Comparison of ENCODE assay signal across 1 cellular context in the genomic region with DNA sequence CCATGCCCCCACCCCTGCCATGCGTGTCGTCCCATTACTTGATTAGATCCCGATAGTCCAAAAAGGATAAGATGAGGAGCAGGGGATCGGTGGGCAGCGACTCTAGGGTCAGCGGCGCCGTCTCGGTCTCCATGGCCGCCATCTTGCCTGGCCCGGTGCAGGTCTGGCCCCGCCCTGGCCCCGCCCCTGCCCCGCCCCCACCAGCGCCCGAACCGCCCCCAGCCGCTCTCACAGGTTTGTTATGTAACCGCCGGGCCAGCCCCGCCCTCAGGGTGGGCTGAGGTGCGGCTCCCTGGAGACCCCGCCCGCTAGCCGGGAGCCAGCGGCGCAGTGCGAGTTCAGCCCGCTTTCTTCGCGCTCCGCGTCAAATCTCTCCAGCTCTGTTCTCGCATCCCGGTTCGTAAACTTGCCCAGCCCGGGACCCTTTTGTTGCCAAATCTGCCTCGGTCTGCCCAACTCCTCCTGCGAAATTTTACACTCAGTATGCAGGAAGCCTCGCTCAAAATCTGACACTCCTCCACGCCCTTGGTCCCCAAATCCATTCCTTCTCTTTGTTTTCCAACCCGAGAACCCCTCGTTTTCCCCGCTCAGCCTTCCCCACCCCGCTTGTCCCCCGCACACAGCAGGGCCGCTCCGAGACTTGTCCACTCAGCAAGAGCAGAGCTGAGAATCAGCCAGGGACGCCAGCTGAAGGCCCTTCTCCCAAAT.
TF ChIP-seq lines count a peak whose summit lies in the region.

FBXO3 (minus strand) TSS at position 165 of the 708 bp plus-strand sequence; CDS start at position 142, 23 bp downstream.

TF ChIP-seq in K562, 482 proteins besides CTCF, POLR2A, EP300 and RAD21 (continued from another document and continues in another):
- TF ChIP-seq CREB3L1 (IDR thresholded peaks at IDR 0.05; ENCODE audit: borderline replicate concordance, low read depth) = no peak
- no peak for TF ChIP-seq ZNF717 (CRISPR knock-in tag; IDR thresholded peaks at IDR 0.05)
- TF ChIP-seq HDAC8 (tag; IDR thresholded peaks at IDR 0.05) = no peak
- TF ChIP-seq, protein P1, sequence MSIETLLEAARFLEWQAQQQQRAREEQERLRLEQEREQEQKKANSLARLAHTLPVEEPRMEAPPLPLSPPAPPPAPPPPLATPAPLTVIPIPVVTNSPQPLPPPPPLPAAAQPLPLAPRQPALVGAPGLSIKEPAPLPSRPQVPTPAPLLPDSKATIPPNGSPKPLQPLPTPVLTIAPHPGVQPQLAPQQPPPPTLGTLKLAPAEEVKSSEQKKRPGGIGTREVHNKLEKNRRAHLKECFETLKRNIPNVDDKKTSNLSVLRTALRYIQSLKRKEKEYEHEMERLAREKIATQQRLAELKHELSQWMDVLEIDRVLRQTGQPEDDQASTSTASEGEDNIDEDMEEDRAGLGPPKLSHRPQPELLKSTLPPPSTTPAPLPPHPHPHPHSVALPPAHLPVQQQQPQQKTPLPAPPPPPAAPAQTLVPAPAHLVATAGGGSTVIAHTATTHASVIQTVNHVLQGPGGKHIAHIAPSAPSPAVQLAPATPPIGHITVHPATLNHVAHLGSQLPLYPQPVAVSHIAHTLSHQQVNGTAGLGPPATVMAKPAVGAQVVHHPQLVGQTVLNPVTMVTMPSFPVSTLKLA (conservative IDR thresholded peaks at IDR 0.05) = no peak
- TF ChIP-seq NFIC (IDR thresholded peaks at IDR 0.05) = peak; percentile 26; the same call in 1 of the 2 replicates
- TF ChIP-seq BMI1 (IDR thresholded peaks at IDR 0.05; ENCODE audit: low read length) = peak; percentile 7; the same call in 1 of the 2 replicates
- peak in 1 of 2 experiments; percentile 24; a peak in 1 of 4 replicates for TF ChIP-seq SRF (CRISPR knock-in tag; IDR thresholded peaks at IDR 0.05)
- no peak for TF ChIP-seq CCNT2 (IDR thresholded peaks at IDR 0.05; ENCODE audit: borderline replicate concordance, extremely low read depth, insufficient read length, low read depth, low read length)
- no peak for TF ChIP-seq NEUROD1 (IDR thresholded peaks at IDR 0.05; ENCODE audit: borderline replicate concordance, low read depth, low read length, partially characterized antibody)
- peak; percentile 96 for TF ChIP-seq ZBTB7A (IDR thresholded peaks at IDR 0.05; ENCODE audit: borderline replicate concordance, control insufficient read depth, low read depth, low read length)
- TF ChIP-seq SMAD2 (IDR thresholded peaks at IDR 0.05; ENCODE audit: low read depth, low read length) = no peak
- peak; percentile 66 for TF ChIP-seq POLR2AphosphoS5 (IDR thresholded peaks at IDR 0.05; ENCODE audit: control insufficient read depth, insufficient read depth, low read depth, low read length)
- peak; percentile 55; the same call in 1 of the 2 replicates for TF ChIP-seq C11orf30 (IDR thresholded peaks at IDR 0.05; ENCODE audit: low read depth)
- TF ChIP-seq TAF7 (tag; IDR thresholded peaks at IDR 0.05) = peak; percentile 67; the same call in 1 of the 2 replicates
- peak; percentile 60 for TF ChIP-seq RBFOX2 (IDR thresholded peaks at IDR 0.05; ENCODE audit: low read depth, low read length)
- 0 out of 2 replicates have a peak, but pooled peaks have one; percentile 17 for TF ChIP-seq ATF7 (IDR thresholded peaks at IDR 0.05)
- TF ChIP-seq ELF4 (CRISPR knock-in tag; IDR thresholded peaks at IDR 0.05) = no peak
- no peak for TF ChIP-seq PTRF (tag; IDR thresholded peaks at IDR 0.05)
- no peak for TF ChIP-seq SMARCA5 (IDR thresholded peaks at IDR 0.05)
- TF ChIP-seq, protein P2, sequence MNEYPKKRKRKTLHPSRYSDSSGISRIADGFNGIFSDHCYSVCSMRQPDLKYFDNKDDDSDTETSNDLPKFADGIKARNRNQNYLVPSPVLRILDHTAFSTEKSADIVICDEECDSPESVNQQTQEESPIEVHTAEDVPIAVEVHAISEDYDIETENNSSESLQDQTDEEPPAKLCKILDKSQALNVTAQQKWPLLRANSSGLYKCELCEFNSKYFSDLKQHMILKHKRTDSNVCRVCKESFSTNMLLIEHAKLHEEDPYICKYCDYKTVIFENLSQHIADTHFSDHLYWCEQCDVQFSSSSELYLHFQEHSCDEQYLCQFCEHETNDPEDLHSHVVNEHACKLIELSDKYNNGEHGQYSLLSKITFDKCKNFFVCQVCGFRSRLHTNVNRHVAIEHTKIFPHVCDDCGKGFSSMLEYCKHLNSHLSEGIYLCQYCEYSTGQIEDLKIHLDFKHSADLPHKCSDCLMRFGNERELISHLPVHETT (CRISPR knock-in tag; conservative IDR thresholded peaks at IDR 0.05 in 1 of 2, IDR thresholded peaks at IDR 0.05 in 1 of 2) = no peak
- TF ChIP-seq TBP (optimal IDR thresholded peaks at IDR 0.05; ENCODE audit: low read depth, low read length) = peak; percentile 47
- no peak for TF ChIP-seq ASH1L (IDR thresholded peaks at IDR 0.05; ENCODE audit: borderline replicate concordance, low read depth, partially characterized antibody)
- TF ChIP-seq RBBP5 (IDR thresholded peaks at IDR 0.05; ENCODE audit: borderline replicate concordance, insufficient read depth, low read length, poor library complexity, severe bottlenecking) = peak; percentile 47
- TF ChIP-seq, protein P3, sequence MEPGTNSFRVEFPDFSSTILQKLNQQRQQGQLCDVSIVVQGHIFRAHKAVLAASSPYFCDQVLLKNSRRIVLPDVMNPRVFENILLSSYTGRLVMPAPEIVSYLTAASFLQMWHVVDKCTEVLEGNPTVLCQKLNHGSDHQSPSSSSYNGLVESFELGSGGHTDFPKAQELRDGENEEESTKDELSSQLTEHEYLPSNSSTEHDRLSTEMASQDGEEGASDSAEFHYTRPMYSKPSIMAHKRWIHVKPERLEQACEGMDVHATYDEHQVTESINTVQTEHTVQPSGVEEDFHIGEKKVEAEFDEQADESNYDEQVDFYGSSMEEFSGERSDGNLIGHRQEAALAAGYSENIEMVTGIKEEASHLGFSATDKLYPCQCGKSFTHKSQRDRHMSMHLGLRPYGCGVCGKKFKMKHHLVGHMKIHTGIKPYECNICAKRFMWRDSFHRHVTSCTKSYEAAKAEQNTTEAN (CRISPR knock-in tag; IDR thresholded peaks at IDR 0.05) = no peak
- no peak for TF ChIP-seq TEAD2 (tag; IDR thresholded peaks at IDR 0.05)
- TF ChIP-seq POLR2G (IDR thresholded peaks at IDR 0.05; ENCODE audit: low read depth, low read length) = peak; percentile 70
- peak; percentile 38; the same call in 1 of the 2 replicates for TF ChIP-seq MBD2 (IDR thresholded peaks at IDR 0.05; ENCODE audit: borderline replicate concordance, low read depth)
- TF ChIP-seq, protein P4, sequence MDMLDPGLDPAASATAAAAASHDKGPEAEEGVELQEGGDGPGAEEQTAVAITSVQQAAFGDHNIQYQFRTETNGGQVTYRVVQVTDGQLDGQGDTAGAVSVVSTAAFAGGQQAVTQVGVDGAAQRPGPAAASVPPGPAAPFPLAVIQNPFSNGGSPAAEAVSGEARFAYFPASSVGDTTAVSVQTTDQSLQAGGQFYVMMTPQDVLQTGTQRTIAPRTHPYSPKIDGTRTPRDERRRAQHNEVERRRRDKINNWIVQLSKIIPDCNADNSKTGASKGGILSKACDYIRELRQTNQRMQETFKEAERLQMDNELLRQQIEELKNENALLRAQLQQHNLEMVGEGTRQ (CRISPR knock-in tag; IDR thresholded peaks at IDR 0.05) = no peak
- TF ChIP-seq ZNF263 (CRISPR knock-in tag; IDR thresholded peaks at IDR 0.05; ENCODE audit: borderline replicate concordance) = no peak
- peak; percentile 74 to 93 (median 92) for TF ChIP-seq YY1 (IDR thresholded peaks at IDR 0.05; ENCODE audit: borderline replicate concordance in 1 of 3, control insufficient read depth in 1 of 3, extremely low read depth in 1 of 3, insufficient read depth in 3 of 3, insufficient read length in 1 of 3, insufficient replicate concordance in 2 of 3, low read depth in 1 of 3, low read length in 2 of 3)
- peak; percentile 84 for TF ChIP-seq KDM5B (IDR thresholded peaks at IDR 0.05; ENCODE audit: insufficient replicate concordance, low read depth, low read length)
- TF ChIP-seq, protein P5, sequence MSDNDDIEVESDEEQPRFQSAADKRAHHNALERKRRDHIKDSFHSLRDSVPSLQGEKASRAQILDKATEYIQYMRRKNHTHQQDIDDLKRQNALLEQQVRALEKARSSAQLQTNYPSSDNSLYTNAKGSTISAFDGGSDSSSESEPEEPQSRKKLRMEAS (CRISPR knock-in tag; IDR thresholded peaks at IDR 0.05) = no peak
- TF ChIP-seq SUPT5H (IDR thresholded peaks at IDR 0.05) = peak; percentile 72
- TF ChIP-seq, protein P6, sequence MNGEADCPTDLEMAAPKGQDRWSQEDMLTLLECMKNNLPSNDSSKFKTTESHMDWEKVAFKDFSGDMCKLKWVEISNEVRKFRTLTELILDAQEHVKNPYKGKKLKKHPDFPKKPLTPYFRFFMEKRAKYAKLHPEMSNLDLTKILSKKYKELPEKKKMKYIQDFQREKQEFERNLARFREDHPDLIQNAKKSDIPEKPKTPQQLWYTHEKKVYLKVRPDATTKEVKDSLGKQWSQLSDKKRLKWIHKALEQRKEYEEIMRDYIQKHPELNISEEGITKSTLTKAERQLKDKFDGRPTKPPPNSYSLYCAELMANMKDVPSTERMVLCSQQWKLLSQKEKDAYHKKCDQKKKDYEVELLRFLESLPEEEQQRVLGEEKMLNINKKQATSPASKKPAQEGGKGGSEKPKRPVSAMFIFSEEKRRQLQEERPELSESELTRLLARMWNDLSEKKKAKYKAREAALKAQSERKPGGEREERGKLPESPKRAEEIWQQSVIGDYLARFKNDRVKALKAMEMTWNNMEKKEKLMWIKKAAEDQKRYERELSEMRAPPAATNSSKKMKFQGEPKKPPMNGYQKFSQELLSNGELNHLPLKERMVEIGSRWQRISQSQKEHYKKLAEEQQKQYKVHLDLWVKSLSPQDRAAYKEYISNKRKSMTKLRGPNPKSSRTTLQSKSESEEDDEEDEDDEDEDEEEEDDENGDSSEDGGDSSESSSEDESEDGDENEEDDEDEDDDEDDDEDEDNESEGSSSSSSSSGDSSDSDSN (IDR thresholded peaks at IDR 0.05; ENCODE audit: borderline replicate concordance in 1 of 2, low read depth in 2 of 2, low read length in 2 of 2) = no peak
- TF ChIP-seq TAF1 (IDR thresholded peaks at IDR 0.05; ENCODE audit: control insufficient read depth, extremely low read depth, insufficient read depth, low read length, severe bottlenecking) = peak; percentile 71
- TF ChIP-seq, protein P7, sequence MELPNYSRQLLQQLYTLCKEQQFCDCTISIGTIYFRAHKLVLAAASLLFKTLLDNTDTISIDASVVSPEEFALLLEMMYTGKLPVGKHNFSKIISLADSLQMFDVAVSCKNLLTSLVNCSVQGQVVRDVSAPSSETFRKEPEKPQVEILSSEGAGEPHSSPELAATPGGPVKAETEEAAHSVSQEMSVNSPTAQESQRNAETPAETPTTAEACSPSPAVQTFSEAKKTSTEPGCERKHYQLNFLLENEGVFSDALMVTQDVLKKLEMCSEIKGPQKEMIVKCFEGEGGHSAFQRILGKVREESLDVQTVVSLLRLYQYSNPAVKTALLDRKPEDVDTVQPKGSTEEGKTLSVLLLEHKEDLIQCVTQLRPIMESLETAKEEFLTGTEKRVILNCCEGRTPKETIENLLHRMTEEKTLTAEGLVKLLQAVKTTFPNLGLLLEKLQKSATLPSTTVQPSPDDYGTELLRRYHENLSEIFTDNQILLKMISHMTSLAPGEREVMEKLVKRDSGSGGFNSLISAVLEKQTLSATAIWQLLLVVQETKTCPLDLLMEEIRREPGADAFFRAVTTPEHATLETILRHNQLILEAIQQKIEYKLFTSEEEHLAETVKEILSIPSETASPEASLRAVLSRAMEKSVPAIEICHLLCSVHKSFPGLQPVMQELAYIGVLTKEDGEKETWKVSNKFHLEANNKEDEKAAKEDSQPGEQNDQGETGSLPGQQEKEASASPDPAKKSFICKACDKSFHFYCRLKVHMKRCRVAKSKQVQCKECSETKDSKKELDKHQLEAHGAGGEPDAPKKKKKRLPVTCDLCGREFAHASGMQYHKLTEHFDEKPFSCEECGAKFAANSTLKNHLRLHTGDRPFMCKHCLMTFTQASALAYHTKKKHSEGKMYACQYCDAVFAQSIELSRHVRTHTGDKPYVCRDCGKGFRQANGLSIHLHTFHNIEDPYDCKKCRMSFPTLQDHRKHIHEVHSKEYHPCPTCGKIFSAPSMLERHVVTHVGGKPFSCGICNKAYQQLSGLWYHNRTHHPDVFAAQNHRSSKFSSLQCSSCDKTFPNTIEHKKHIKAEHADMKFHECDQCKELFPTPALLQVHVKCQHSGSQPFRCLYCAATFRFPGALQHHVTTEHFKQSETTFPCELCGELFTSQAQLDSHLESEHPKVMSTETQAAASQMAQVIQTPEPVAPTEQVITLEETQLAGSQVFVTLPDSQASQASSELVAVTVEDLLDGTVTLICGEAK (IDR thresholded peaks at IDR 0.05) = peak; percentile 32; the same call in 1 of the 2 replicates
- TF ChIP-seq, protein P7 (CRISPR knock-in tag; IDR thresholded peaks at IDR 0.05) = no peak
- no peak for TF ChIP-seq ZFP36 (IDR thresholded peaks at IDR 0.05; ENCODE audit: low read depth, low read length, partially characterized antibody)
- TF ChIP-seq HSF4 (CRISPR knock-in tag; IDR thresholded peaks at IDR 0.05; ENCODE audit: borderline replicate concordance) = no peak
- no peak for TF ChIP-seq GATAD2B (IDR thresholded peaks at IDR 0.05; ENCODE audit: borderline replicate concordance)
